Comparison of ENCODE assay signal across 17 cellular contexts in the genomic region with DNA sequence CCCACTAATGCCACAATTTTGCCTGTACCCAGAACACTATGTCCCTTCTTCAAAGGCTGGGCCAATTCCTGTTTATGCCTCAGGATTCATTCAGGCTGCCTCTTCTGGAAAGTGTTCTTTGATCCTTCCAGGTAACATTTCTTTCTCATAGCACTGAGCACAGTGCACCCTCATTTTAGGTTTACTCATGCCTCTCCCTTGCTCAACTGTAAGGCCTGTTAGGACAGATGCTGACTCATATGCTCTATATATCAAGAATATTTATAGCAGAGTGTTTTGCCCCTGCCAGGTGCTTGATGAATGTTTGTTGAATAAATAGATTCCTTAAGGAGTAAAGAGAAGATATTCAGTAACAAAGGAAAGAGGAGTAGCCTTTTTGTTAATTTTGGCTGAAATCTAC.
DNase-seq lines count a peak whose midpoint lies in the region; ATAC-seq and TF ChIP-seq lines count a peak whose summit lies in the region.
"Had no signal": no experiment of that assay in that cellular context is flagged by ENCODE, and none has a peak within 500 bp of the region (broad histone marks: within the 10 kb centered on the region; RNA-seq: fewer than 3 reads in every experiment).

No MANE protein-coding gene starts in this region.

- CTCF ChIA-PET in MCF 10A (lab: Yijun Ruan, JAX) = no interaction called here

- no peak overlapping the region for H3K23ac ChIP-seq in mesenchymal stem cell (ENCODE audit: low read length in 2 of 2)

- H2BK12ac ChIP-seq in mesenchymal stem cell (ENCODE audit: low read length in 2 of 2) = peak overlapping the region in 1 of 2 experiments; percentile 45

- H3K79me1 ChIP-seq in mesenchymal stem cell (replicated peaks; ENCODE audit: low read length, poor library complexity, severe bottlenecking) = no peaks in the 10 kb centered on the region

- H3K27ac ChIP-seq in mesenchymal stem cell (ENCODE audit: low read length, poor library complexity, severe bottlenecking) = no peak overlapping the region
- H3K27ac ChIP-seq: dorsolateral prefrontal cortex, right lobe of liver, tibial artery had no signal

- no peak overlapping the region for H4K91ac ChIP-seq in mesenchymal stem cell (ENCODE audit: low read length)

- H3K4me3 ChIP-seq in AG10803 (ENCODE audit: low read length) = no peak overlapping the region
- no peak overlapping the region for H3K4me3 ChIP-seq in mesenchymal stem cell (ENCODE audit: insufficient read depth in 1 of 2, low read depth in 1 of 2, low read length in 2 of 2)
- H3K4me3 ChIP-seq: dorsolateral prefrontal cortex, right lobe of liver, tibial artery had no signal

- ATAC-seq in GM21423 (IDR thresholded peaks at IDR 0.05; ENCODE audit: unreplicated experiment) (no peak), HG03039 (IDR thresholded peaks at IDR 0.05; ENCODE audit: unreplicated experiment) (no peak), HG03439 (IDR thresholded peaks at IDR 0.05; ENCODE audit: unreplicated experiment) (no peak)
- ATAC-seq: right lobe of liver had no signal

- no peak overlapping the region for H3K4me2 ChIP-seq in mesenchymal stem cell (ENCODE audit: low read length, poor library complexity, severe bottlenecking)

- peaks cover 25% of the 10 kb centered on the region for H3K4me1 Mint-ChIP-seq in MCF 10A (ENCODE audit: insufficient read depth, unreplicated experiment)
- H3K4me1 Mint-ChIP-seq: brain had no signal

- no peak overlapping the region for H3K9ac ChIP-seq in mesenchymal stem cell (ENCODE audit: low read length)

- H2BK120ac ChIP-seq in mesenchymal stem cell (ENCODE audit: low read depth, low read length) = no peak overlapping the region

- H3K36me3 Mint-ChIP-seq in MCF 10A (ENCODE audit: insufficient read depth, unreplicated experiment) = no peaks in the 10 kb centered on the region
- H3K36me3 Mint-ChIP-seq: brain had no signal

- H3K14ac ChIP-seq in mesenchymal stem cell (ENCODE audit: low read length in 2 of 2) = no peak overlapping the region

- no peaks in the 10 kb centered on the region for H3K27me3 ChIP-seq in mesenchymal stem cell (ENCODE audit: control insufficient read depth in 1 of 2, insufficient read depth in 1 of 2, low read length in 2 of 2)
- H3K27me3 ChIP-seq: dorsolateral prefrontal cortex, right lobe of liver, tibial artery had no signal

- no peak overlapping the region for H4K8ac ChIP-seq in mesenchymal stem cell (ENCODE audit: low read length)

- H3K4me3 Mint-ChIP-seq in MCF 10A (ENCODE audit: unreplicated experiment) = peak overlapping the region; percentile 26
- H3K4me3 Mint-ChIP-seq: brain; T-helper 1 cell treated with Interleukin-12 subunit alpha and Interleukin-12 subunit beta and Interleukin-4 antibody, amounts not matched to agents 30 μg/mL and 1 μg/mL, for 36 hours had no signal

- H2AFZ ChIP-seq in mesenchymal stem cell (ENCODE audit: low read depth, low read length) = no peak overlapping the region

- no peaks in the 10 kb centered on the region for H3K36me3 ChIP-seq in mesenchymal stem cell (ENCODE audit: control insufficient read depth in 1 of 2, insufficient read depth in 2 of 2, low read depth in 1 of 2, low read length in 2 of 2)
- H3K36me3 ChIP-seq: right lobe of liver, tibial artery had no signal

- H3K18ac ChIP-seq in mesenchymal stem cell (ENCODE audit: low read depth in 1 of 2, low read length in 2 of 2) = peak overlapping the region in 1 of 2 experiments; percentile 11

- peaks cover 15% of the 10 kb centered on the region for H3K9me3 Mint-ChIP-seq in MCF 10A (ENCODE audit: unreplicated experiment)
- H3K9me3 Mint-ChIP-seq: brain; T-helper 1 cell treated with Interleukin-12 subunit alpha and Interleukin-12 subunit beta and Interleukin-4 antibody, amounts not matched to agents 30 μg/mL and 1 μg/mL, for 36 hours had no signal

- BruUV-seq in MCF 10A (replicated peaks; lab: Mats Ljungman, UMichigan) = no TSS peak

- no peak overlapping the region for H2BK15ac ChIP-seq in mesenchymal stem cell (ENCODE audit: low read depth, poor library complexity, severe bottlenecking)

- H3K27ac Mint-ChIP-seq in MCF 10A (ENCODE audit: low read depth, unreplicated experiment) = peak overlapping the region; percentile 66
- H3K27ac Mint-ChIP-seq: brain; T-helper 1 cell treated with Interleukin-12 subunit alpha and Interleukin-12 subunit beta and Interleukin-4 antibody, amounts not matched to agents 30 μg/mL and 1 μg/mL, for 36 hours had no signal

- H3K9me3 ChIP-seq in mesenchymal stem cell (ENCODE audit: control insufficient read depth, low read length) = no peaks in the 10 kb centered on the region
- H3K9me3 ChIP-seq: right lobe of liver, tibial artery had no signal

- no peak overlapping the region for H2BK5ac ChIP-seq in mesenchymal stem cell (ENCODE audit: low read depth, low read length, poor library complexity, severe bottlenecking)

- no peak overlapping the region for H3K4ac ChIP-seq in mesenchymal stem cell (ENCODE audit: low read depth in 1 of 2, low read length in 2 of 2)

- intact Hi-C loops in MCF 10A (cut with micrococcal nuclease) = no loop called here

- POLR2A ChIA-PET in MCF 10A (lab: Yijun Ruan, JAX) = interaction anchor here (1.0 to 4.2 kb wide), 4 partner anchors 15 to 93 kb away, joined by 3 to 24 read pairs (median 4); no protein-coding TSS in a partner anchor

- DNase-seq in AG10803 (ENCODE audit: low read depth) (peak; percentile 18), M059J (ENCODE audit: low read depth) (peak; percentile 61), MCF 10A (ENCODE audit: unreplicated experiment) (peak; percentile 86), mesenchymal stem cell (peak; percentile 70)
- DNase-seq in activated CD4-positive, alpha-beta T cell treated with anti-CD3 and anti-CD28 coated beads for 48 hours = no peak
- DNase-seq: activated naive CD4-positive, alpha-beta T cell treated with Interleukin-2 at 50 U/mL for 16 hours; dorsolateral prefrontal cortex; NCI-H146; NCI-H526; right lobe of liver; stimulated activated CD4-positive, alpha-beta T cell treated with anti-CD3 and anti-CD28 coated beads, Interleukin-4, amount 100 ng/mL, for 1 hour; tibial artery had no signal

- TF ChIP-seq CTCF in AG10803 (conservative IDR thresholded peaks at IDR 0.05; ENCODE audit: low read length) = no peak
- no peak for TF ChIP-seq CTCF in MCF 10A (IDR thresholded peaks at IDR 0.05; ENCODE audit: unreplicated experiment)

- H2AK5ac ChIP-seq in mesenchymal stem cell (ENCODE audit: low read length, severe bottlenecking) = no peak overlapping the region

- no peaks in the 10 kb centered on the region for H3K4me1 ChIP-seq in mesenchymal stem cell (ENCODE audit: control insufficient read depth, insufficient read depth, low read depth, low read length)
- H3K4me1 ChIP-seq: right lobe of liver, tibial artery had no signal

- no peaks in the 10 kb centered on the region for H3K27me3 Mint-ChIP-seq in MCF 10A (ENCODE audit: insufficient read depth, unreplicated experiment)
- H3K27me3 Mint-ChIP-seq: brain had no signal
